Comparison of ENCODE assay signal across 17 cellular contexts in the genomic region with DNA sequence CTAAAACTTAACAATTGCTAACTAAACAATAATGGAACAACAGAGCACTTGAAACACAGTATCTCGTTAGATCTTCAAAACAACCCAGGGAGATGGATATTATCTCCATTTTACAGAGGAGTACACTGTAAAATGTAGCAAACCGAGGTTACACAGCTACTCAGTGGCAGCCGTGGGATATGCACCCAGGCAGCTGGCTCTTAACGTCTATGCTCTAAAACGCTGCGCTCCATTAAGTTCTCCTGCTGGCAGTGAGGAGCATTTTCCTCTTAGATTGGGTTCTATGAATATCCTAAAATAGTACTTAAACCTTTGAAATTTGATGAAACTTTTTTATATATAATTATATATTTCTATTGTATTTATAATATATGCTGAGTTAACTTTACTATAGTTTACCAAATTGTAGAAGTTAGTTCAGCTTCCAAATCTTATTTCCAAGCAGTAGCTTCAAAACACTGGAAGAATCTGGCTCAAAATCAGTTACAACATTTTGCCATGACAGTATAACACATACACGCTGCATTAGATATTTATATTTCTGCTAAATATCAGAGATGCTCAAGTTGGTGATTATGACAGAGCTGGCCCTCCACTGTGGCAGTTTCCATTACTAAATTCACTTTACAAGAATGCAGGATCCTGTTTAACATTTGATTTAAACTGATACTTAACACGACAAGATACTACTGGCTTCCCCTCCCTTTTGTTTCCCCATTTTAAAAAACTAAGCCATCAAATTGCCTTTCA. TPM values are rescaled to one million over a fixed set of nuclear protein-coding genes. Genes with fewer than 3 reads are reported as not detected.
DNase-seq lines count a peak whose midpoint lies in the region; ATAC-seq, FAIRE-seq and TF ChIP-seq lines count a peak whose summit lies in the region.
"Had no signal": no experiment of that assay in that cellular context is flagged by ENCODE, and none has a peak within 500 bp of the region (broad histone marks: within the 10 kb centered on the region; RNA-seq: fewer than 3 reads in every experiment).

No MANE protein-coding gene starts in this region.

- H2AFZ ChIP-seq in HepG2 (ENCODE audit: low read length), result no peak overlapping the region
- H2AFZ ChIP-seq: neural progenitor cell had no signal

- H4K20me1 ChIP-seq in HepG2 (ENCODE audit: insufficient read depth, low read length), result no peaks in the 10 kb centered on the region

- H3K27me3 ChIP-seq in HepG2 (ENCODE audit: control insufficient read depth in 1 of 2, insufficient read depth in 2 of 2, low read length in 2 of 2) (no peaks in the 10 kb centered on the region), right lobe of liver (no peaks in the 10 kb centered on the region), right cardiac atrium (ENCODE audit: control insufficient read depth, insufficient read depth) (no peaks in the 10 kb centered on the region), spleen (replicated peaks in 1 of 7) (no peaks in the 10 kb centered on the region), brain microvascular endothelial cell (replicated peaks) (no peaks in the 10 kb centered on the region)
- H3K27me3 ChIP-seq: breast epithelium, gastrocnemius medialis, neural progenitor cell had no signal

- intact Hi-C loops in HepG2 (cut with micrococcal nuclease; ENCODE audit: unreplicated experiment), result no loop called here
- intact Hi-C loops in right lobe of liver (cut with DNase I), result no loop called here
- intact Hi-C loops in right cardiac atrium (cut with DNase I), result loop anchor here in 2 of 4 donors (10.0 kb wide), 1 partner anchor 48 kb away; a partner anchor contains a TSS
- intact Hi-C loops in spleen (cut with DNase I; ENCODE audit: low total_unique reads), result no loop called here

- ATAC-seq in HepG2 (no peak), right lobe of liver (no peak), right cardiac atrium (peak; percentile 48 to 63)
- ATAC-seq: gastrocnemius medialis had no signal

- FAIRE-seq in HepG2 (lab: Jason Lieb, UNC), result no peak
- FAIRE-seq: H1 had no signal

- no TSS peak for BruUV-seq in HepG2 (replicated peaks; lab: Mats Ljungman, UMichigan)

- CTCF ChIA-PET in HepG2 (lab: Yijun Ruan, JAX; ENCODE audit: low intra/inter-chr PET ratio, low total read pairs), result no interaction called here

- no peaks in the 10 kb centered on the region for H3K36me3 ChIP-seq in HepG2 (replicated peaks in 1 of 2; ENCODE audit: control insufficient read depth in 1 of 2, insufficient read depth in 2 of 2, low read length in 2 of 2)
- no peaks in the 10 kb centered on the region for H3K36me3 ChIP-seq in right lobe of liver
- H3K36me3 ChIP-seq in spleen, result no peaks in the 10 kb centered on the region
- H3K36me3 ChIP-seq in brain microvascular endothelial cell (replicated peaks), result no peaks in the 10 kb centered on the region
- H3K36me3 ChIP-seq: breast epithelium, gastrocnemius medialis, neural progenitor cell had no signal

- TF ChIP-seq POLR2A in HepG2 (IDR thresholded peaks at IDR 0.05; ENCODE audit: insufficient read depth in 1 of 2, low read depth in 2 of 2, low read length in 2 of 2), result no peak
- TF ChIP-seq POLR2A in right lobe of liver (IDR thresholded peaks at IDR 0.05), result no peak
- no peak for TF ChIP-seq POLR2A in spleen (IDR thresholded peaks at IDR 0.05)

- POLR2A ChIA-PET in HepG2 (lab: Yijun Ruan, JAX), result no interaction called here

- H3K4me1 ChIP-seq in HepG2 (ENCODE audit: insufficient read depth, low read length), result peaks cover 93% of the 10 kb centered on the region
- H3K4me1 ChIP-seq in right lobe of liver, result peaks cover 0 to 13% (median 6%) of the 10 kb centered on the region in 4 donors
- no peaks in the 10 kb centered on the region for H3K4me1 ChIP-seq in right cardiac atrium (ENCODE audit: control insufficient read depth, insufficient read depth, low read length)
- H3K4me1 ChIP-seq in spleen, result peaks cover 0 to 36% (median 5%) of the 10 kb centered on the region in 6 donors
- H3K4me1 ChIP-seq: breast epithelium, neural progenitor cell had no signal

- H3K9me3 ChIP-seq in HepG2 (ENCODE audit: low read length), result no peaks in the 10 kb centered on the region
- no peaks in the 10 kb centered on the region for H3K9me3 ChIP-seq in right lobe of liver
- no peaks in the 10 kb centered on the region for H3K9me3 ChIP-seq in right cardiac atrium (ENCODE audit: control insufficient read depth, low read length)
- H3K9me3 ChIP-seq in spleen, result no peaks in the 10 kb centered on the region
- H3K9me3 ChIP-seq: breast epithelium, gastrocnemius medialis had no signal

- no peak for TF ChIP-seq EP300 in HepG2 (IDR thresholded peaks at IDR 0.05; ENCODE audit: low read depth in 2 of 2, low read length in 2 of 2)
- TF ChIP-seq EP300 in HepG2 (CRISPR knock-in tag; IDR thresholded peaks at IDR 0.05; ENCODE audit: borderline replicate concordance), result no peak

- H3K79me2 ChIP-seq in HepG2 (ENCODE audit: insufficient read depth, low read length), result peaks cover 86% of the 10 kb centered on the region

- no peak overlapping the region for H3K9ac ChIP-seq in HepG2 (ENCODE audit: insufficient read depth, low read depth, low read length)
- H3K9ac ChIP-seq: neural progenitor cell had no signal

- DNase-seq in HepG2 (ENCODE audit: low spot score) (no peak), right lobe of liver (no peak), NCI-H69 (lab: John Stamatoyannopoulos, UW) (peak; percentile 4), right cardiac atrium (no peak), activated gamma-delta T cell (lab: John Stamatoyannopoulos, UW) (no peak), spleen (no peak), brain microvascular endothelial cell (no peak)
- DNase-seq: activated effector memory CD4-positive, alpha-beta T cell treated with anti-CD3 and anti-CD28 coated beads, Interleukin-2, amount 50 U/mL, for 16 hours; dermis blood vessel endothelial cell; EL; gastrocnemius medialis; Karpas-422; midbrain had no signal

- WGBS in HepG2 (ENCODE audit: low lambda C conversion rate), result 80% methylated on average over 8 of the region's 8 CpGs
- WGBS in right lobe of liver (ENCODE audit: insufficient coverage, low coverage, low lambda C conversion rate, missing lambda C conversion rate), result 79% methylated on average over 7 of the region's 8 CpGs
- 63% methylated on average over 8 of the region's 8 CpGs for WGBS in right cardiac atrium
- 68 to 82% (median 79%) methylated on average over 8 of the region's 8 CpGs for WGBS in spleen, 5 donors

- in situ Hi-C loops in HepG2 (cut with HindIII; ENCODE audit: extremely low pct_ligation_motif_present, low pct_unique_long_range_greater_than_20kb), result no loop called here
- in situ Hi-C loops in brain microvascular endothelial cell (cut with HindIII; ENCODE audit: low pct_ligation_motif_present, low sequenced_read_pairs), result no loop called here

- TF ChIP-seq CTCF in HepG2 (CRISPR knock-in tag; IDR thresholded peaks at IDR 0.05) (no peak), right lobe of liver (IDR thresholded peaks at IDR 0.05) (no peak), spleen (IDR thresholded peaks at IDR 0.05 in 8 of 11, conservative IDR thresholded peaks at IDR 0.05 in 3 of 11) (no peak), brain microvascular endothelial cell (IDR thresholded peaks at IDR 0.05; ENCODE audit: low read depth, low read length, missing control alignments) (no peak)

- no peak overlapping the region for H3K27ac ChIP-seq in HepG2 (ENCODE audit: extremely low read length, insufficient read depth, low read length)
- H3K27ac ChIP-seq in right lobe of liver, result no peak overlapping the region
- no peak overlapping the region for H3K27ac ChIP-seq in right cardiac atrium (ENCODE audit: low read length)
- no peak overlapping the region for H3K27ac ChIP-seq in spleen
- H3K27ac ChIP-seq in brain microvascular endothelial cell, result no peak overlapping the region
- H3K27ac ChIP-seq: breast epithelium, gastrocnemius medialis, neural progenitor cell had no signal

- TF ChIP-seq RAD21 in HepG2 (CRISPR knock-in tag; IDR thresholded peaks at IDR 0.05), result no peak

- peak overlapping the region; percentile 7; the same call in 1 of the 2 replicates for H3K4me2 ChIP-seq in HepG2 (ENCODE audit: low read depth, low read length)
- H3K4me2 ChIP-seq: neural progenitor cell had no signal

- H3K4me3 ChIP-seq in HepG2 (replicated peaks in 1 of 3; ENCODE audit: insufficient read depth in 1 of 3, low read depth in 2 of 3, low read length in 3 of 3), result no peak overlapping the region
- no peak overlapping the region for H3K4me3 ChIP-seq in right lobe of liver
- no peak overlapping the region for H3K4me3 ChIP-seq in right cardiac atrium (ENCODE audit: low read length)
- H3K4me3 ChIP-seq in spleen, result no peak overlapping the region
- H3K4me3 ChIP-seq in brain microvascular endothelial cell (ENCODE audit: low read depth, low read length), result no peak overlapping the region
- H3K4me3 ChIP-seq: breast epithelium, gastrocnemius medialis, neural progenitor cell had no signal

RNA-seq across cellular contexts. Expression of a gene that starts 49.5 kb away (rescaled TPM):
- total RNA-seq in HepG2 (2016; rRNA removed; fragmentation: Illumina TruSeq; extraction: Trizol), result 44.8 and 76.5 TPM in 2 replicates
- 8.1 TPM in 2 replicates for total RNA-seq in HepG2 (2016; cell fraction: cytosol; rRNA removed; fragmentation: Illumina TruSeq; extraction: Trizol; ENCODE audit: low read depth)
- total RNA-seq in HepG2 (2016; cell fraction: insoluble cytoplasmic fraction; rRNA removed; fragmentation: Illumina TruSeq; extraction: Trizol), result 37.2 and 78.5 TPM in 2 replicates
- total RNA-seq in HepG2 (2016; cell fraction: membrane; rRNA removed; fragmentation: Illumina TruSeq; extraction: Trizol), result 23.2 and 23.6 TPM in 2 replicates
- total RNA-seq in HepG2 (2016; cell fraction: nucleus; rRNA removed; fragmentation: Illumina TruSeq; extraction: Trizol), result 92.0 and 99.3 TPM in 2 replicates
- 146 and 195 TPM in 2 replicates for polyA plus RNA-seq in HepG2 (2011; rRNA removed)
- 160 and 165 TPM in 2 replicates for polyA plus RNA-seq in HepG2 (2011; cell fraction: cytosol; rRNA removed)
- 88.3 and 110 TPM in 2 replicates for polyA plus RNA-seq in HepG2 (2011; cell fraction: nucleus; rRNA removed)
- 94.7 and 114 TPM in 2 replicates for polyA plus RNA-seq in HepG2 (2012)
- 1.5 and 1.6 TPM in 2 replicates for polyA plus RNA-seq in HepG2 (2016; cell fraction: cytosol; fragmentation: Illumina TruSeq; extraction: Trizol; ENCODE audit: low read depth)
- 26.7 and 28.7 TPM in 2 replicates for polyA plus RNA-seq in HepG2 (2016; cell fraction: insoluble cytoplasmic fraction; fragmentation: Illumina TruSeq; extraction: Trizol; ENCODE audit: low read depth)
- polyA plus RNA-seq in HepG2 (2016; cell fraction: membrane; fragmentation: Illumina TruSeq; extraction: Trizol; ENCODE audit: low read depth), result 5.7 and 6.6 TPM in 2 replicates
- polyA plus RNA-seq in HepG2 (2016; cell fraction: nucleus; fragmentation: Illumina TruSeq; extraction: Trizol; ENCODE audit: insufficient read depth, low read depth), result 66.6 and 67.2 TPM in 2 replicates
- polyA minus RNA-seq in HepG2 (2011; rRNA and poly(A)+ RNA removed; ENCODE audit: low replicate concordance), result 82.3 and 729 TPM in 2 replicates
- 295 and 307 TPM in 2 replicates for polyA minus RNA-seq in HepG2 (2011; cell fraction: cytosol; rRNA and poly(A)+ RNA removed)
- polyA minus RNA-seq in HepG2 (2011; cell fraction: nucleus; rRNA and poly(A)+ RNA removed), result 324 and 354 TPM in 2 replicates
- total RNA-seq in right lobe of liver, result 10 to 100 TPM in 5 of 6 experiments, 1 to 10 TPM in 1; 9.0 to 32.3 (median 18.1) TPM
- total RNA-seq in right cardiac atrium, result 10 to 100 TPM; 36.4 to 52.4 (median 39.2) TPM
- polyA plus RNA-seq in right cardiac atrium, result 14.5 TPM
- 100 to 1,000 TPM; 147 to 254 (median 185) TPM for total RNA-seq in spleen
- polyA plus RNA-seq in spleen, result 10 to 100 TPM in 1 of 3 donors, 1 to 10 TPM in 2; 5.2 to 15.4 (median 8.1) TPM
- total RNA-seq: OCI-LY7 had no signal

Comparison
In these comparisons a context has a peak if more than half of its experiments do, and no peak if none do; other contexts are left out.
1. ATAC-seq: peak in right cardiac atrium (2 of 2); none in HepG2 (single experiment) and right lobe of liver (0 of 4).